28 cellular contexts compared by ENCODE assay signal in genomic region chr2:2890901-2891300, GRCh38.
"Had no signal": no experiment of that assay in that cellular context is flagged by ENCODE, and none has a peak within 500 bp of the region (broad histone marks: within the 10 kb centered on the region; RNA-seq: fewer than 3 reads in every experiment).

No MANE protein-coding gene starts in this region.

- DNase-seq: cortex of kidney; effector CD4-positive, alpha-beta T cell; foreskin fibroblast; gastrocnemius medialis; heart left ventricle; left cardiac atrium; left lung; mesenchymal stem cell; midbrain; naive thymus-derived CD4-positive, alpha-beta T cell; stimulated activated CD4-positive, alpha-beta T cell treated with anti-CD3 and anti-CD28 coated beads, Interleukin-12 subunit alpha, Interleukin-12 subunit beta, amount 100 ng/mL, for 4 hours; stimulated activated CD4-positive, alpha-beta T cell treated with anti-CD3 and anti-CD28 coated beads, Interleukin-1b, Interleukin-23, amount 100 ng/mL, for 48 hours; stimulated activated CD4-positive, alpha-beta T cell treated with anti-CD3 and anti-CD28 coated beads, Interleukin-4, amount 100 ng/mL, for 24 hours; transverse colon; upper lobe of right lung; uterus had no signal

- H3K9me3 Mint-ChIP-seq: nephron; stimulated activated effector memory CD8-positive, alpha-beta T cell treated with anti-CD3 and anti-CD28 coated beads, Interleukin-12 subunit alpha, Interleukin-12 subunit beta, amount 100 ng/mL, for 72 hours; stimulated activated naive CD8-positive, alpha-beta T cell treated with anti-CD3 and anti-CD28 coated beads, Interleukin-15, Interleukin-2, amounts not matched to agents 100 ng/mL and 50 ng/mL, for 24 hours had no signal

- H3K4me1 Mint-ChIP-seq: naive thymus-derived CD4-positive, alpha-beta T cell; stimulated activated effector memory CD8-positive, alpha-beta T cell treated with anti-CD3 and anti-CD28 coated beads, Interleukin-12 subunit alpha, Interleukin-12 subunit beta, amount 100 ng/mL, for 72 hours had no signal

- H3K4me3 Mint-ChIP-seq: naive thymus-derived CD4-positive, alpha-beta T cell; nephron; neural progenitor cell; stimulated activated effector memory CD8-positive, alpha-beta T cell treated with anti-CD3 and anti-CD28 coated beads, Interleukin-12 subunit alpha, Interleukin-12 subunit beta, amount 100 ng/mL, for 72 hours; stimulated activated naive CD8-positive, alpha-beta T cell treated with anti-CD3 and anti-CD28 coated beads, Interleukin-15, Interleukin-2, amounts not matched to agents 100 ng/mL and 50 ng/mL, for 24 hours had no signal

- ATAC-seq: esophagus mucosa; gastrocnemius medialis; heart left ventricle; left cardiac atrium; left lung; naive thymus-derived CD4-positive, alpha-beta T cell; sciatic nerve; stimulated activated effector memory CD8-positive, alpha-beta T cell treated with anti-CD3 and anti-CD28 coated beads, Interleukin-12 subunit alpha, Interleukin-12 subunit beta, amount 100 ng/mL, for 72 hours; upper lobe of right lung had no signal

- H3K4me3 ChIP-seq: gastrocnemius medialis, heart left ventricle, hepatocyte, left lung, neural progenitor cell, prostate gland, right atrium auricular region, smooth muscle cell, suprapubic skin, transverse colon, upper lobe of right lung, uterus had no signal

- H3K27ac ChIP-seq: epithelial cell of prostate, gastrocnemius medialis, heart left ventricle, hepatocyte, left lung, neural progenitor cell, prostate gland, right atrium auricular region, suprapubic skin, transverse colon, upper lobe of right lung, uterus had no signal

- H3K27ac Mint-ChIP-seq: naive thymus-derived CD4-positive, alpha-beta T cell; nephron; neural progenitor cell; stimulated activated effector memory CD8-positive, alpha-beta T cell treated with anti-CD3 and anti-CD28 coated beads, Interleukin-12 subunit alpha, Interleukin-12 subunit beta, amount 100 ng/mL, for 72 hours; stimulated activated naive CD8-positive, alpha-beta T cell treated with anti-CD3 and anti-CD28 coated beads, Interleukin-15, Interleukin-2, amounts not matched to agents 100 ng/mL and 50 ng/mL, for 24 hours had no signal
